Comparison of ENCODE assay signal across 8 cellular contexts in the genomic region with DNA sequence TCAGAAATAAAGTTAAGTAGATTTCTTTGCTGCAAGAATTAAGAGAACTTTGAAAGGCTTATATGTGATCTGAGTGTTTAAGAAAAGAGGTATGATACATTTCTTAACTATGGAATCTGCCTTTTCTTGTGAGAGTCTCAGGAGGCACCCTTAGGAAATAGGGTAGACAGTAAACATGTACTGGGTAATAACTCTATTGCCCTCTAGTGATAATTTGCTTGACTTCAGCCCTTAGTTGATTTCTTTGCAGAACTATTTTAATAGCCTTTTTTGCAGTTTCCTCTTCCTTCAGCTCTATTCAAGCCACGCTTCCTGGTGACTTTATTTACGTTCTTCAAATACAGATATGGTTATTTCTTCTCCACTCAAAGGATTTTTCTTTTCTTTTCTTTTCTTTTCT. TPM values are rescaled to one million over a fixed set of nuclear protein-coding genes. Genes with fewer than 3 reads are reported as not detected.
A peak's percentile ranks its signal among the peaks of the same experiment; 100 is the strongest.
DNase-seq lines count a peak whose midpoint lies in the region; ATAC-seq and TF ChIP-seq lines count a peak whose summit lies in the region.
"Had no signal": no experiment of that assay in that cellular context is flagged by ENCODE, and none has a peak within 500 bp of the region (broad histone marks: within the 10 kb centered on the region; RNA-seq: fewer than 3 reads in every experiment).

No MANE protein-coding gene starts in this region.

- H4K20me1 ChIP-seq in PC-3 (ENCODE audit: low read length) (no peaks in the 10 kb centered on the region), fibroblast of lung (ENCODE audit: control insufficient read depth, extremely low read depth, insufficient read depth, low read length) (no peaks in the 10 kb centered on the region)

- H3K9me2 ChIP-seq in PC-3 (replicated peaks; ENCODE audit: low read length): no peaks in the 10 kb centered on the region

- no TSS peak for BruUV-seq in PC-3 (replicated peaks; lab: Mats Ljungman, UMichigan)

- no peak overlapping the region for H3K9ac ChIP-seq in PC-3 (ENCODE audit: low read length)
- no peak overlapping the region for H3K9ac ChIP-seq in fibroblast of lung (ENCODE audit: insufficient read depth, low read length)

- intact Hi-C loops in PC-3 (cut with micrococcal nuclease) (loop anchor here (1.0 to 5.0 kb wide), 3 partner anchors 48 to 418 kb away; partner anchors contain the start of gene SPART), sciatic nerve (cut with DNase I) (no loop called here)

- H2AFZ ChIP-seq in PC-3 (ENCODE audit: low read length) (no peak overlapping the region), fibroblast of lung (ENCODE audit: low read length) (no peak overlapping the region)

- TF ChIP-seq CTCF in PC-3 (conservative IDR thresholded peaks at IDR 0.05; ENCODE audit: low read depth, low read length) (peak; percentile 51), fibroblast of lung (conservative IDR thresholded peaks at IDR 0.05 in 1 of 2, IDR thresholded peaks at IDR 0.05 in 1 of 2; ENCODE audit: low read depth in 1 of 2, low read length in 2 of 2) (peak; percentile 63 to 65)

- H3K27ac ChIP-seq in PC-3 (ENCODE audit: low read length) (no peak overlapping the region), fibroblast of lung (ENCODE audit: insufficient read depth, low read length) (no peak overlapping the region)

- H3K4me3 ChIP-seq in PC-3 (ENCODE audit: low read length): no peak overlapping the region
- H3K4me3 ChIP-seq in fibroblast of lung (replicated peaks in 1 of 4; ENCODE audit: control extremely low read depth in 1 of 4, insufficient read depth in 1 of 4, low read depth in 3 of 4, low read length in 4 of 4): no peak overlapping the region
- H3K4me3 ChIP-seq: lung had no signal

- H3K79me2 ChIP-seq in PC-3 (ENCODE audit: low read length) (no peaks in the 10 kb centered on the region), fibroblast of lung (ENCODE audit: control insufficient read depth, insufficient read depth, low read length) (no peaks in the 10 kb centered on the region)

- CTCF ChIA-PET in PC-3 (lab: Charles Lee): interaction anchor here (0.6 to 1.0 kb wide), 3 partner anchors 111 to 445 kb away, joined by 3 to 9 read pairs (median 4); no protein-coding TSS in a partner anchor

- H3K36me3 ChIP-seq in PC-3 (ENCODE audit: low read depth, low read length) (no peaks in the 10 kb centered on the region), fibroblast of lung (ENCODE audit: control insufficient read depth, insufficient read depth, low read length) (no peaks in the 10 kb centered on the region)

- no peak overlapping the region for H3K4me2 ChIP-seq in PC-3 (ENCODE audit: low read length)
- no peak overlapping the region for H3K4me2 ChIP-seq in fibroblast of lung (ENCODE audit: extremely low read depth, insufficient read depth, low read length)

- H3K9me3 ChIP-seq in PC-3 (ENCODE audit: low read length) (no peaks in the 10 kb centered on the region), fibroblast of lung (ENCODE audit: control insufficient read depth, insufficient read depth, low read depth, low read length) (no peaks in the 10 kb centered on the region)

- ATAC-seq in PC-3 (peak; percentile 78), sciatic nerve (peak; percentile 96), GM21529 (IDR thresholded peaks at IDR 0.05; ENCODE audit: unreplicated experiment) (no peak), HG03354 (IDR thresholded peaks at IDR 0.05; ENCODE audit: poor library complexity, severe bottlenecking, unreplicated experiment) (no peak)

- DNase-seq in H4 (ENCODE audit: low spot score): peak; percentile 7
- peak; percentile 44 for DNase-seq in PC-3
- peak; percentile 68 to 81 for DNase-seq in fibroblast of lung (ENCODE audit: low read depth in 2 of 2)
- no peak for DNase-seq in sciatic nerve (ENCODE audit: low spot score)
- DNase-seq in NCI-H774 (lab: John Stamatoyannopoulos, UW): no peak

- H3K27me3 ChIP-seq in PC-3 (ENCODE audit: low read length) (no peaks in the 10 kb centered on the region), fibroblast of lung (ENCODE audit: control insufficient read depth, insufficient read depth, low read length) (no peaks in the 10 kb centered on the region)

- H3F3A ChIP-seq in PC-3 (ENCODE audit: low read length, unreplicated experiment): no peaks in the 10 kb centered on the region

- POLR2A ChIA-PET in PC-3 (lab: Charles Lee; ENCODE audit: unreplicated experiment): no interaction called here

- H3K4me1 ChIP-seq in PC-3 (ENCODE audit: insufficient read depth, low read length) (no peaks in the 10 kb centered on the region), fibroblast of lung (ENCODE audit: control insufficient read depth, extremely low read depth, insufficient read depth, low read length) (no peaks in the 10 kb centered on the region)

RNA-seq across cellular contexts. Expression of gene CCNA1, which starts 37.0 kb away (rescaled TPM):
- 2.7 and 4.5 TPM in 2 replicates for total RNA-seq in H4 (2014; rRNA removed; shearing (Covaris generic))
- total RNA-seq in PC-3 (2014; rRNA removed): 18.3 and 18.6 TPM in 2 replicates
- total RNA-seq in fibroblast of lung: 3.5 TPM in 1 of 2 replicates, not detected in the other
- polyA plus RNA-seq in fibroblast of lung: 0.48 and 0.89 TPM in 2 replicates
- polyA plus RNA-seq in fibroblast of lung (2012): 0.27 and 0.55 TPM in 2 replicates
- not detected in 2 replicates for polyA minus RNA-seq in fibroblast of lung (ENCODE audit: low replicate concordance)
- 0.85 TPM for total RNA-seq in sciatic nerve

RNA-seq across cellular contexts. Expression of gene SPART, which starts 49.1 kb away (rescaled TPM):
- total RNA-seq in H4 (2014; rRNA removed; shearing (Covaris generic)): 45.3 and 69.4 TPM in 2 replicates
- total RNA-seq in PC-3 (2014; rRNA removed) (15.0 and 23.3 TPM in 2 replicates), fibroblast of lung (93.0 and 112 TPM in 2 replicates), sciatic nerve (90.2 TPM)
- polyA plus RNA-seq in fibroblast of lung: 90.2 and 109 TPM in 2 replicates
- polyA plus RNA-seq in fibroblast of lung (2012): 65.1 and 68.1 TPM in 2 replicates
- polyA minus RNA-seq in fibroblast of lung (ENCODE audit: low replicate concordance): 14.5 and 24.3 TPM in 2 replicates

Comparison
In these comparisons a context has a peak if more than half of its experiments do, and no peak if none do; other contexts are left out.
1. DNase-seq: peak in H4 (single experiment), PC-3 (single experiment) and fibroblast of lung (2 of 2); none in sciatic nerve (single experiment) and NCI-H774 (single experiment).
2. ATAC-seq: peak in PC-3 (single experiment) and sciatic nerve (single experiment); none in GM21529 (single experiment) and HG03354 (single experiment).